Comparison of ENCODE assay signal across 7 cellular contexts in the genomic region with DNA sequence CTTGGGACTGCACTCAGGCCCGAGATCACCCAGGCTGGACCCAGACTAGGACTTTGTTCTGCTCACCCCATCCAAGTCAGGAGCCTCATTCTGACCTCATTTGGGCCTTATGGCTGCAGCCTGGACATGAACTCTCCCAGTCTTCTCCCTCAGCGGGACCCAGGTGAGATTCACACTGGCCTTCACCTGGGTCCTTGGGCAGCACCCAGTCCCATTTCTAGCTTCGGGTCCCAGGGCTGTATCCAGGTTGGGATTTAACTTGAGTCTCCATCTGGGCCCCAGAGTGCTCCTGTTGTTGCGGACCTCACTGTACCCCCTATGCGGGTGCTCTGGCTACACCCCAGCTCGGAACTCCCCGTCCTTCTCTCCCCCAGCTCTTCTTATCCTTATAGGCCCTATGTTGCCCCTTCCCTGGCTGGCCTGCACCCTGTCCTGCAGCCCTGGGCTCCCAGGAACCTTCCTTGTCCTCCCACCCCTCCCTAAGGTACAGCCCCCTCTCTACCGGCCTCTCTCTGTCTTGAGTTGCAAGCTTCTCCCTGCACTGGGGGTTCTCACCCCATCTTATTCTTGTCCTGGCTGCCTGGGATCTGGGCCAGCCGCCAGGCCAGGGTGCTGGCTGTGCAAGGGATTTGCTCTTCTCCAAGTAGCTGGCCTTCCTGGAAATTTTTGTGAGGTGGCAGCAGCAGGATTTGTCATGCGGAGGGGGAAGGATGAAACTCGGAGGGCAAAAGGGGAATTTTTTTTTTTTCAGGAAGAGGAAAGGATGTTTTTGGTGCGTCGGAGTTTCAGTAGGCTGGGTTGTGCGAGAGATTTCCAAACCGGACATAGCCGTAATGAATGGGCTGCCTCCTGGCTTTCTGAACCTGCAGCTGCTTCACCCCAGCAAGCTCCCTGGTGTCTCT. TPM values are rescaled to one million over a fixed set of nuclear protein-coding genes. Genes with fewer than 3 reads are reported as not detected.
DNase-seq lines count a peak whose midpoint lies in the region; TF ChIP-seq lines count a peak whose summit lies in the region.

No MANE protein-coding gene starts in this region.

- H3K9me3 Mint-ChIP-seq in brain: peaks cover 0 to 2% (median under 1%) of the 10 kb centered on the region in 5 experiments

- H3K9ac ChIP-seq in ES-I3 (ENCODE audit: low read depth, low read length): peak overlapping the region; percentile 84
- peak overlapping the region; percentile 32 to 97 for H3K9ac ChIP-seq in liver (ENCODE audit: low read depth in 1 of 2, low read length in 2 of 2)

- H3K4me1 Mint-ChIP-seq in brain: peaks cover 55% of the 10 kb centered on the region

- WGBS in liver: under 1% methylated on average over 16 of the region's 16 CpGs
- 0 to 1% methylated on average over 13 to 16 of the region's 16 CpGs for WGBS in testis, 2 donors

- TF ChIP-seq CTCF in LNCaP clone FGC (IDR thresholded peaks at IDR 0.05; ENCODE audit: control insufficient read depth, extremely low read depth, insufficient read depth) (no peak), brain (conservative IDR thresholded peaks at IDR 0.05) (no peak), liver (IDR thresholded peaks at IDR 0.05; ENCODE audit: low read depth, low read length, missing input control) (no peak), testis (IDR thresholded peaks at IDR 0.05) (no peak)

- no peak for TF ChIP-seq POLR2A in testis (IDR thresholded peaks at IDR 0.05)

- peak overlapping the region; percentile 99 for H3K4me3 ChIP-seq in LNCaP clone FGC (ENCODE audit: low read depth, low read length)
- H3K4me3 ChIP-seq in liver (ENCODE audit: low read depth in 1 of 3, low read length in 3 of 3): peak overlapping the region; percentile 58 to 92 (median 82)
- peak overlapping the region; percentile 80 to 88 for H3K4me3 ChIP-seq in testis

- H3K4me1 ChIP-seq in ES-I3 (ENCODE audit: insufficient read depth, low read length): peaks cover 28% of the 10 kb centered on the region
- H3K4me1 ChIP-seq in liver (ENCODE audit: control insufficient read depth in 4 of 4, insufficient read depth in 4 of 4, low read length in 3 of 4): peaks cover 24 to 45% (median 34%) of the 10 kb centered on the region in 4 donors
- H3K4me1 ChIP-seq in testis: peaks cover 40% of the 10 kb centered on the region

- H3K36me3 Mint-ChIP-seq in brain: no peaks in the 10 kb centered on the region

- H3K27me3 ChIP-seq in liver (ENCODE audit: control insufficient read depth in 4 of 4, insufficient read depth in 4 of 4, low read length in 3 of 4): no peaks in the 10 kb centered on the region
- H3K27me3 ChIP-seq in testis: no peaks in the 10 kb centered on the region

- H3K4me3 Mint-ChIP-seq in brain: peak overlapping the region; percentile 87 to 98 (median 93)

- peaks cover 8% of the 10 kb centered on the region for H3K27me3 Mint-ChIP-seq in brain

- H3K9me3 ChIP-seq in ES-I3 (ENCODE audit: control insufficient read depth, insufficient read depth, low read length) (no peaks in the 10 kb centered on the region), liver (ENCODE audit: control insufficient read depth in 4 of 4, low read length in 3 of 4) (no peaks in the 10 kb centered on the region), testis (no peaks in the 10 kb centered on the region)

- DNase-seq in LNCaP clone FGC (ENCODE audit: low read depth): no peak
- DNase-seq in testis: peak; percentile 42
- no peak for DNase-seq in central memory CD4-positive, alpha-beta T cell
- DNase-seq in HPDE6-E6E7 (ENCODE audit: extremely low spot score): no peak

- H3K27ac ChIP-seq in liver (ENCODE audit: low read depth in 1 of 2, low read length in 2 of 2) (peak overlapping the region; percentile 89 to 96), testis (peak overlapping the region; percentile 79 to 89)

- intact Hi-C loops in testis (cut with DNase I; ENCODE audit: low total_unique reads): loop anchor here (10.0 kb wide), 2 partner anchors 161 to 229 kb away; partner anchors contain the start of gene DHRS7B

- H3K36me3 ChIP-seq in ES-I3 (ENCODE audit: insufficient read depth, low read length) (no peaks in the 10 kb centered on the region), liver (ENCODE audit: control insufficient read depth in 4 of 4, insufficient read depth in 3 of 4, low read depth in 1 of 4, low read length in 3 of 4) (no peaks in the 10 kb centered on the region), testis (ENCODE audit: low read depth, missing control alignments) (no peaks in the 10 kb centered on the region)

- TF ChIP-seq RAD21 in liver (IDR thresholded peaks at IDR 0.05): no peak

- peak overlapping the region; percentile 76 to 96 (median 91) for H3K27ac Mint-ChIP-seq in brain

TF ChIP-seq in liver, 16 proteins besides CTCF, POLR2A, EP300 and RAD21:
- TF ChIP-seq TAF1 (conservative IDR thresholded peaks at IDR 0.05) (no peak), RXRA (IDR thresholded peaks at IDR 0.05) (peak; percentile 27 to 62), MAX (IDR thresholded peaks at IDR 0.05) (no peak), SP1 (IDR thresholded peaks at IDR 0.05) (no peak), HNF4A (conservative IDR thresholded peaks at IDR 0.05) (peak; percentile 69 to 88), NR2F2 (IDR thresholded peaks at IDR 0.05) (peak; percentile 5), YY1 (IDR thresholded peaks at IDR 0.05) (peak; percentile 16), EGR1 (IDR thresholded peaks at IDR 0.05; ENCODE audit: low read depth in 2 of 2) (no peak), FOXA2 (IDR thresholded peaks at IDR 0.05) (no peak), JUND (IDR thresholded peaks at IDR 0.05) (no peak), FOXA1 (IDR thresholded peaks at IDR 0.05) (no peak), HNF4G (IDR thresholded peaks at IDR 0.05) (peak; percentile 43), GABPA (IDR thresholded peaks at IDR 0.05 in 1 of 2, conservative IDR thresholded peaks at IDR 0.05 in 1 of 2) (no peak)
- TF ChIP-seq, protein P1, sequence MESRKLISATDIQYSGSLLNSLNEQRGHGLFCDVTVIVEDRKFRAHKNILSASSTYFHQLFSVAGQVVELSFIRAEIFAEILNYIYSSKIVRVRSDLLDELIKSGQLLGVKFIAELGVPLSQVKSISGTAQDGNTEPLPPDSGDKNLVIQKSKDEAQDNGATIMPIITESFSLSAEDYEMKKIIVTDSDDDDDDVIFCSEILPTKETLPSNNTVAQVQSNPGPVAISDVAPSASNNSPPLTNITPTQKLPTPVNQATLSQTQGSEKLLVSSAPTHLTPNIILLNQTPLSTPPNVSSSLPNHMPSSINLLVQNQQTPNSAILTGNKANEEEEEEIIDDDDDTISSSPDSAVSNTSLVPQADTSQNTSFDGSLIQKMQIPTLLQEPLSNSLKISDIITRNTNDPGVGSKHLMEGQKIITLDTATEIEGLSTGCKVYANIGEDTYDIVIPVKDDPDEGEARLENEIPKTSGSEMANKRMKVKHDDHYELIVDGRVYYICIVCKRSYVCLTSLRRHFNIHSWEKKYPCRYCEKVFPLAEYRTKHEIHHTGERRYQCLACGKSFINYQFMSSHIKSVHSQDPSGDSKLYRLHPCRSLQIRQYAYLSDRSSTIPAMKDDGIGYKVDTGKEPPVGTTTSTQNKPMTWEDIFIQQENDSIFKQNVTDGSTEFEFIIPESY (IDR thresholded peaks at IDR 0.05): no peak
- TF ChIP-seq, protein P2, sequence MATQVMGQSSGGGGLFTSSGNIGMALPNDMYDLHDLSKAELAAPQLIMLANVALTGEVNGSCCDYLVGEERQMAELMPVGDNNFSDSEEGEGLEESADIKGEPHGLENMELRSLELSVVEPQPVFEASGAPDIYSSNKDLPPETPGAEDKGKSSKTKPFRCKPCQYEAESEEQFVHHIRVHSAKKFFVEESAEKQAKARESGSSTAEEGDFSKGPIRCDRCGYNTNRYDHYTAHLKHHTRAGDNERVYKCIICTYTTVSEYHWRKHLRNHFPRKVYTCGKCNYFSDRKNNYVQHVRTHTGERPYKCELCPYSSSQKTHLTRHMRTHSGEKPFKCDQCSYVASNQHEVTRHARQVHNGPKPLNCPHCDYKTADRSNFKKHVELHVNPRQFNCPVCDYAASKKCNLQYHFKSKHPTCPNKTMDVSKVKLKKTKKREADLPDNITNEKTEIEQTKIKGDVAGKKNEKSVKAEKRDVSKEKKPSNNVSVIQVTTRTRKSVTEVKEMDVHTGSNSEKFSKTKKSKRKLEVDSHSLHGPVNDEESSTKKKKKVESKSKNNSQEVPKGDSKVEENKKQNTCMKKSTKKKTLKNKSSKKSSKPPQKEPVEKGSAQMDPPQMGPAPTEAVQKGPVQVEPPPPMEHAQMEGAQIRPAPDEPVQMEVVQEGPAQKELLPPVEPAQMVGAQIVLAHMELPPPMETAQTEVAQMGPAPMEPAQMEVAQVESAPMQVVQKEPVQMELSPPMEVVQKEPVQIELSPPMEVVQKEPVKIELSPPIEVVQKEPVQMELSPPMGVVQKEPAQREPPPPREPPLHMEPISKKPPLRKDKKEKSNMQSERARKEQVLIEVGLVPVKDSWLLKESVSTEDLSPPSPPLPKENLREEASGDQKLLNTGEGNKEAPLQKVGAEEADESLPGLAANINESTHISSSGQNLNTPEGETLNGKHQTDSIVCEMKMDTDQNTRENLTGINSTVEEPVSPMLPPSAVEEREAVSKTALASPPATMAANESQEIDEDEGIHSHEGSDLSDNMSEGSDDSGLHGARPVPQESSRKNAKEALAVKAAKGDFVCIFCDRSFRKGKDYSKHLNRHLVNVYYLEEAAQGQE (IDR thresholded peaks at IDR 0.05): no peak
- TF ChIP-seq, protein P3, sequence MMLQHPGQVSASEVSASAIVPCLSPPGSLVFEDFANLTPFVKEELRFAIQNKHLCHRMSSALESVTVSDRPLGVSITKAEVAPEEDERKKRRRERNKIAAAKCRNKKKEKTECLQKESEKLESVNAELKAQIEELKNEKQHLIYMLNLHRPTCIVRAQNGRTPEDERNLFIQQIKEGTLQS (IDR thresholded peaks at IDR 0.05): no peak

RNA-seq across cellular contexts. Expression of gene MAP2K3, which starts 0.9 kb away (rescaled TPM):
- polyA plus RNA-seq in brain (ENCODE audit: insufficient read depth, low read depth, low replicate concordance) (19.0 TPM), liver (10 to 100 TPM; 30.0 to 31.0 TPM), testis (ENCODE audit: insufficient read depth, low read depth, low replicate concordance) (15.4 TPM)
- total RNA-seq in liver (10 to 100 TPM; 21.6 to 88.4 TPM), testis (10 to 100 TPM; 13.5 to 17.5 TPM)

RNA-seq across cellular contexts. Expression of gene NATD1, which starts 32.2 kb away (rescaled TPM):
- polyA plus RNA-seq in brain (ENCODE audit: insufficient read depth, low read depth, low replicate concordance) (19.6 TPM), liver (1 to 10 TPM; 1.4 to 3.8 TPM), testis (ENCODE audit: insufficient read depth, low read depth, low replicate concordance) (12.1 TPM)
- total RNA-seq in liver (10 to 100 TPM in 1 of 2 donors, 1 to 10 TPM in 1; 2.1 to 24.5 TPM), testis (10 to 100 TPM; 17.9 to 20.0 TPM)
